Comparison of ENCODE assay signal across 13 cellular contexts in the genomic region with DNA sequence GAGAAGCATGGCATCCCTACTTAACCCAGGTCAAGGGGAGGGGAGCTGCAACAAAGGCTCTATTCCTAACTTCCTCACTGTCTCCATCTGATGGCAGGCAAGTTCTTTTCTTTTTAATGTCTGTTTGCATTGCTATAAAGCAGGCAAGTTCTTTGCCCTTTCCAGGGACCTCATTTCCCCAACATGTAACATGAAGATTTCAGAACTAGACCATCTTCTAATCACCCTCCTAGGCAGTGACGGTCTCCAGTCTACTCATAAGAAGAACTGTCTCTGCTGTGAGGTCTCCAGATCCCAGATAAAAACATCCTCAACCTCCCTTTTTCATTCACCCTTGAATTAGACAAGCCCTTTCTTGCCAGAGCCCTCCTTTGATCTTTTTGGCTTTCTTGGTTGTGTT. TPM values are rescaled to one million over a fixed set of nuclear protein-coding genes. Genes with fewer than 3 reads are reported as not detected.
DNase-seq lines count a peak whose midpoint lies in the region; ATAC-seq and TF ChIP-seq lines count a peak whose summit lies in the region.
"Had no signal": no experiment of that assay in that cellular context is flagged by ENCODE, and none has a peak within 500 bp of the region (broad histone marks: within the 10 kb centered on the region; RNA-seq: fewer than 3 reads in every experiment).

No MANE protein-coding gene starts in this region.

- no peaks in the 10 kb centered on the region for H3F3A ChIP-seq in Loucy (ENCODE audit: low read depth)

- ATAC-seq in HG03571 (IDR thresholded peaks at IDR 0.05; ENCODE audit: unreplicated experiment): no peak
- ATAC-seq in GM18505 (IDR thresholded peaks at IDR 0.05; ENCODE audit: unreplicated experiment): no peak
- ATAC-seq: gastroesophageal sphincter had no signal

- peak overlapping the region; percentile 72 for H2AFZ ChIP-seq in Loucy (ENCODE audit: low read length)

- no peak overlapping the region for H3K4me2 ChIP-seq in Loucy (ENCODE audit: low read depth, low read length, poor library complexity, severe bottlenecking)

- peaks cover 11% of the 10 kb centered on the region for H3K9me3 Mint-ChIP-seq in activated naive CD4-positive, alpha-beta T cell treated with anti-CD3 and anti-CD28 coated beads, Interleukin-2, amount 10 ng/mL, durations not matched to agents 7 days and 5 days
- no peaks in the 10 kb centered on the region for H3K9me3 Mint-ChIP-seq in activated naive CD8-positive, alpha-beta T cell treated with anti-CD3 and anti-CD28 coated beads for 36 hours

- peak overlapping the region; percentile 92 for H3K27ac Mint-ChIP-seq in activated naive CD4-positive, alpha-beta T cell treated with anti-CD3 and anti-CD28 coated beads, Interleukin-2, amount 10 ng/mL, durations not matched to agents 7 days and 5 days
- peak overlapping the region; percentile 39 for H3K27ac Mint-ChIP-seq in activated naive CD8-positive, alpha-beta T cell treated with anti-CD3 and anti-CD28 coated beads for 36 hours

- H3K79me2 ChIP-seq in Loucy (ENCODE audit: insufficient read depth, low read length): no peaks in the 10 kb centered on the region

- H3K4me3 ChIP-seq in Loucy (ENCODE audit: low read length, poor library complexity, severe bottlenecking): no peak overlapping the region
- H3K4me3 ChIP-seq: gastroesophageal sphincter, right atrium auricular region had no signal

- H3K36me3 ChIP-seq in Loucy (ENCODE audit: insufficient read depth, low read length): no peaks in the 10 kb centered on the region
- H3K36me3 ChIP-seq: gastroesophageal sphincter, right atrium auricular region had no signal

- no peaks in the 10 kb centered on the region for H3K9me3 ChIP-seq in Loucy (ENCODE audit: insufficient read depth, low read depth, low read length)
- H3K9me3 ChIP-seq: gastroesophageal sphincter, right atrium auricular region had no signal

- no peaks in the 10 kb centered on the region for H3K9me2 ChIP-seq in Loucy (replicated peaks; ENCODE audit: low read depth, low read length)

- TF ChIP-seq CTCF in Loucy (conservative IDR thresholded peaks at IDR 0.05; ENCODE audit: low read length): peak; percentile 31; the same call in 1 of the 2 replicates

- no peak overlapping the region for H3K4me3 Mint-ChIP-seq in activated naive CD4-positive, alpha-beta T cell treated with anti-CD3 and anti-CD28 coated beads, Interleukin-2, amount 10 ng/mL, durations not matched to agents 7 days and 5 days
- H3K4me3 Mint-ChIP-seq in activated naive CD8-positive, alpha-beta T cell treated with anti-CD3 and anti-CD28 coated beads for 36 hours: no peak overlapping the region

- no peak for TF ChIP-seq POLR2A in GM18505 (IDR thresholded peaks at IDR 0.05; ENCODE audit: borderline replicate concordance, extremely low read depth, insufficient read depth, insufficient read length)

- no peaks in the 10 kb centered on the region for H3K27me3 ChIP-seq in Loucy (ENCODE audit: insufficient read depth, low read length, poor library complexity, severe bottlenecking)
- H3K27me3 ChIP-seq: gastroesophageal sphincter, right atrium auricular region had no signal

- no peaks in the 10 kb centered on the region for H3K27me3 Mint-ChIP-seq in activated naive CD4-positive, alpha-beta T cell treated with anti-CD3 and anti-CD28 coated beads, Interleukin-2, amount 10 ng/mL, durations not matched to agents 7 days and 5 days
- H3K27me3 Mint-ChIP-seq in activated naive CD8-positive, alpha-beta T cell treated with anti-CD3 and anti-CD28 coated beads for 36 hours: no peaks in the 10 kb centered on the region

- CTCF ChIA-PET in activated naive CD4-positive, alpha-beta T cell treated with anti-CD3 and anti-CD28 coated beads, Interleukin-2, amount 10 ng/mL, durations not matched to agents 7 days and 5 days (lab: Charles Lee): interaction anchor here (0.7 to 2.4 kb wide), 13 partner anchors 10 to 240 kb away, joined by 3 to 16 read pairs (median 4); no protein-coding TSS in a partner anchor

- H3K4me1 Mint-ChIP-seq in activated naive CD4-positive, alpha-beta T cell treated with anti-CD3 and anti-CD28 coated beads, Interleukin-2, amount 10 ng/mL, durations not matched to agents 7 days and 5 days: peaks cover 52% of the 10 kb centered on the region
- peaks cover 21% of the 10 kb centered on the region for H3K4me1 Mint-ChIP-seq in activated naive CD8-positive, alpha-beta T cell treated with anti-CD3 and anti-CD28 coated beads for 36 hours

- no peak for DNase-seq in activated naive CD4-positive, alpha-beta T cell treated with anti-CD3 and anti-CD28 coated beads, Interleukin-2, amount 10 ng/mL, durations not matched to agents 7 days and 5 days
- DNase-seq in activated naive CD4-positive, alpha-beta T cell treated with Interleukin-2 at 50 U/mL for 16 hours: no peak
- DNase-seq in activated naive CD8-positive, alpha-beta T cell treated with anti-CD3 and anti-CD28 coated beads for 36 hours: no peak
- no peak for DNase-seq in stimulated activated CD4-positive, alpha-beta T cell treated with anti-CD3 and anti-CD28 coated beads, Interleukin-2, amount 100 ng/mL, for 24 hours
- no peak for DNase-seq in MV-4-11 (lab: John Stamatoyannopoulos, UW)
- DNase-seq: NK-92 treated with Interleukin-12 subunit alpha and Interleukin-12 subunit beta, amount 100 ng/mL, for 24 hours had no signal

- H3K4me1 ChIP-seq in Loucy (ENCODE audit: insufficient read depth, low read length, poor library complexity, severe bottlenecking): no peaks in the 10 kb centered on the region
- H3K4me1 ChIP-seq: gastroesophageal sphincter, right atrium auricular region had no signal

- peak overlapping the region; percentile 27 for H3K9ac ChIP-seq in Loucy (ENCODE audit: low read depth, low read length, poor library complexity, severe bottlenecking)

- H3K36me3 Mint-ChIP-seq in activated naive CD4-positive, alpha-beta T cell treated with anti-CD3 and anti-CD28 coated beads, Interleukin-2, amount 10 ng/mL, durations not matched to agents 7 days and 5 days: peaks cover 14% of the 10 kb centered on the region
- no peaks in the 10 kb centered on the region for H3K36me3 Mint-ChIP-seq in activated naive CD8-positive, alpha-beta T cell treated with anti-CD3 and anti-CD28 coated beads for 36 hours

- H4K20me1 ChIP-seq in Loucy (ENCODE audit: insufficient read depth, low read length, poor library complexity, severe bottlenecking): no peaks in the 10 kb centered on the region

RNA-seq across cellular contexts. Expression of a gene that starts 42.1 kb away (rescaled TPM):
- total RNA-seq in activated naive CD8-positive, alpha-beta T cell treated with anti-CD3 and anti-CD28 coated beads for 36 hours: not detected
- total RNA-seq: myocyte, right atrium auricular region, subcutaneous adipose tissue had no signal
